In genomic region chr2:97645700-97646629, GRCh38 we compare ENCODE assay signal across 1 cellular context.
TF ChIP-seq lines count a peak whose summit lies in the region.

COX5B (plus strand) TSS chr2:97646062; CDS start chr2:97646087, 25 bp downstream.

TF ChIP-seq in HepG2, 621 proteins besides CTCF, POLR2A, EP300 and RAD21 (continued from another document and continues in another):
- TF ChIP-seq CEBPZ (IDR thresholded peaks at IDR 0.05; ENCODE audit: low read length) (peak; percentile 13; the same call in 1 of the 2 replicates), ZNF644 (CRISPR knock-in tag; IDR thresholded peaks at IDR 0.05; ENCODE audit: low read depth) (no peak), ZNF740 (CRISPR knock-in tag; IDR thresholded peaks at IDR 0.05) (0 out of 2 replicates have a peak, but pooled peaks have one; percentile 64), SNAPC4 (CRISPR knock-in tag; IDR thresholded peaks at IDR 0.05) (no peak), ZNF788 (CRISPR knock-in tag; IDR thresholded peaks at IDR 0.05; ENCODE audit: borderline replicate concordance) (peak; percentile 34; the same call in 1 of the 2 replicates), NFE2 (CRISPR knock-in tag; IDR thresholded peaks at IDR 0.05) (no peak), HMG20A (CRISPR knock-in tag; IDR thresholded peaks at IDR 0.05; ENCODE audit: borderline replicate concordance) (no peak; the same call in 1 of the 2 replicates), ZNF20 (CRISPR knock-in tag; IDR thresholded peaks at IDR 0.05) (no peak; the same call in 1 of the 2 replicates), PAXIP1 (CRISPR knock-in tag; conservative IDR thresholded peaks at IDR 0.05) (no peak; the same call in 1 of the 2 replicates), ZNF292 (CRISPR knock-in tag; IDR thresholded peaks at IDR 0.05; ENCODE audit: borderline replicate concordance, low read depth) (no peak), TAF15 (IDR thresholded peaks at IDR 0.05; ENCODE audit: low read depth, low read length, poor library complexity, severe bottlenecking) (no peak), ZNF841 (CRISPR knock-in tag; IDR thresholded peaks at IDR 0.05; ENCODE audit: borderline replicate concordance) (no peak), GPBP1L1 (CRISPR knock-in tag; IDR thresholded peaks at IDR 0.05) (no peak), GLMP (CRISPR knock-in tag; IDR thresholded peaks at IDR 0.05; ENCODE audit: borderline replicate concordance) (no peak), ZNF296 (CRISPR knock-in tag; conservative IDR thresholded peaks at IDR 0.05) (no peak), ZNF839 (CRISPR knock-in tag; IDR thresholded peaks at IDR 0.05; ENCODE audit: borderline replicate concordance) (no peak; the same call in none of the 2 replicates), NFYC (CRISPR knock-in tag; IDR thresholded peaks at IDR 0.05) (peak; percentile 48), TARDBP (CRISPR knock-in tag; IDR thresholded peaks at IDR 0.05) (peak; percentile 69), MEF2D (CRISPR knock-in tag; IDR thresholded peaks at IDR 0.05) (peak; percentile 66; the same call in 1 of the 2 replicates), ZBTB46 (CRISPR knock-in tag; IDR thresholded peaks at IDR 0.05; ENCODE audit: borderline replicate concordance) (no peak), KDM1A (CRISPR knock-in tag; IDR thresholded peaks at IDR 0.05) (no peak), RFXANK (CRISPR knock-in tag; IDR thresholded peaks at IDR 0.05) (no peak; the same call in 1 of the 2 replicates), ZNF143 (CRISPR knock-in tag; IDR thresholded peaks at IDR 0.05) (peak; percentile 49; the same call in 1 of the 2 replicates), ZC3H4 (CRISPR knock-in tag; IDR thresholded peaks at IDR 0.05; ENCODE audit: borderline replicate concordance) (no peak), ZNF670 (CRISPR knock-in tag; IDR thresholded peaks at IDR 0.05; ENCODE audit: borderline replicate concordance) (peak; percentile 70; the same call in 1 of the 2 replicates), ARID5B (CRISPR knock-in tag; IDR thresholded peaks at IDR 0.05) (peak; percentile 42; the same call in 1 of the 2 replicates), ARID3A (IDR thresholded peaks at IDR 0.05; ENCODE audit: low read depth, low read length) (peak; percentile 32; the same call in 1 of the 2 replicates), GATAD2A (CRISPR knock-in tag; IDR thresholded peaks at IDR 0.05) (peak; percentile 20; the same call in 1 of the 2 replicates), GFI1 (CRISPR knock-in tag; IDR thresholded peaks at IDR 0.05; ENCODE audit: borderline replicate concordance) (no peak), FOXO1 (CRISPR knock-in tag; IDR thresholded peaks at IDR 0.05) (no peak; the same call in 1 of the 2 replicates), KDM3A (CRISPR knock-in tag; IDR thresholded peaks at IDR 0.05; ENCODE audit: low read depth) (0 out of 2 replicates have a peak, but pooled peaks have one; percentile 35)
